Comparison of ENCODE assay signal across 11 cellular contexts in genomic region chrX:103730746-103731508, GRCh38. TPM values are rescaled to one million over a fixed set of nuclear protein-coding genes. Genes with fewer than 3 reads are reported as not detected.
DNase-seq lines count a peak whose midpoint lies in the region; ATAC-seq, FAIRE-seq and TF ChIP-seq lines count a peak whose summit lies in the region.
"Had no signal": no experiment of that assay in that cellular context is flagged by ENCODE, and none has a peak within 500 bp of the region (broad histone marks: within the 10 kb centered on the region; RNA-seq: fewer than 3 reads in every experiment).

No MANE protein-coding gene starts in this region.

- no peak for TF ChIP-seq EP300 in A549 (IDR thresholded peaks at IDR 0.05)

- no peak for TF ChIP-seq RAD21 in A549 (conservative IDR thresholded peaks at IDR 0.05 in 1 of 2, IDR thresholded peaks at IDR 0.05 in 1 of 2)

- H3K4me1 Mint-ChIP-seq in stimulated activated naive B cell treated with anti-CD40 and anti-IgM and Interleukin-4, amounts not matched to agents 10 μg/mL and 1 μg/mL and 100 μg/mL, for 72 hours: peaks cover 4 to 7% of the 10 kb centered on the region in 2 donors

- H3K4me1 ChIP-seq in A549: no peaks in the 10 kb centered on the region
- H3K4me1 ChIP-seq in HUES48 (ENCODE audit: control insufficient read depth, insufficient read depth, low read length): peaks cover 51% of the 10 kb centered on the region

- no peaks in the 10 kb centered on the region for H3K9me3 ChIP-seq in A549
- no peaks in the 10 kb centered on the region for H3K9me3 ChIP-seq in HUES48 (ENCODE audit: control insufficient read depth, insufficient read depth, low read length)

- H3K27me3 ChIP-seq in HUES48 (ENCODE audit: control insufficient read depth, insufficient read depth, low read length): peaks cover 19% of the 10 kb centered on the region; the same call in 1 of the 2 replicates

- no peak overlapping the region for H3K9ac ChIP-seq in HUES48 (ENCODE audit: low read depth, low read length)

- ATAC-seq in A549: no peak
- ATAC-seq in stimulated activated naive B cell treated with anti-CD40 and anti-IgM and Interleukin-4, amounts not matched to agents 10 μg/mL and 1 μg/mL and 100 μg/mL, for 72 hours (replicated peaks): no peak
- no peak for ATAC-seq in HG02610 (IDR thresholded peaks at IDR 0.05; ENCODE audit: unreplicated experiment)
- no peak for ATAC-seq in GM18873 (IDR thresholded peaks at IDR 0.05; ENCODE audit: low FRiP score, unreplicated experiment)

- H3K4me3 ChIP-seq in A549 (no peak overlapping the region), HUES48 (ENCODE audit: low read depth, low read length) (no peak overlapping the region; the same call in 1 of the 2 replicates), choroid plexus epithelial cell (ENCODE audit: low read depth, low read length) (no peak overlapping the region)

- H3K27ac ChIP-seq in A549 (no peak overlapping the region), HUES48 (ENCODE audit: low read depth, low read length) (peak overlapping the region; percentile 43)

- no peak overlapping the region for H3K27ac Mint-ChIP-seq in stimulated activated naive B cell treated with anti-CD40 and anti-IgM and Interleukin-4, amounts not matched to agents 10 μg/mL and 1 μg/mL and 100 μg/mL, for 72 hours

- CTCF ChIA-PET in A549 (lab: Yijun Ruan, JAX): interaction anchor here (0.6 to 1.0 kb wide), 2 partner anchors 9 to 19 kb away, joined by 3 to 4 read pairs; no protein-coding TSS in a partner anchor

- no peak overlapping the region for H3K4me3 Mint-ChIP-seq in stimulated activated naive B cell treated with anti-CD40 and anti-IgM and Interleukin-4, amounts not matched to agents 10 μg/mL and 1 μg/mL and 100 μg/mL, for 72 hours

- 57% methylated on average over 8 of the region's 8 CpGs for WGBS in A549 (ENCODE audit: missing lambda C conversion rate)

- POLR2A ChIA-PET in A549 (lab: Yijun Ruan, JAX): no interaction called here

- no peak for FAIRE-seq in A549 (lab: Jason Lieb, UNC)

- no peak for TF ChIP-seq CTCF in A549 (IDR thresholded peaks at IDR 0.05)
- TF ChIP-seq CTCF in choroid plexus epithelial cell (conservative IDR thresholded peaks at IDR 0.05; ENCODE audit: low read depth, low read length): no peak

- H3K36me3 ChIP-seq in HUES48 (ENCODE audit: control insufficient read depth, insufficient read depth, low read length): no peaks in the 10 kb centered on the region

- peaks cover 15 to 33% of the 10 kb centered on the region in 2 donors for H3K27me3 Mint-ChIP-seq in stimulated activated naive B cell treated with anti-CD40 and anti-IgM and Interleukin-4, amounts not matched to agents 10 μg/mL and 1 μg/mL and 100 μg/mL, for 72 hours

- H3K36me3 Mint-ChIP-seq in stimulated activated naive B cell treated with anti-CD40 and anti-IgM and Interleukin-4, amounts not matched to agents 10 μg/mL and 1 μg/mL and 100 μg/mL, for 72 hours: no peaks in the 10 kb centered on the region

- no peak for TF ChIP-seq POLR2A in A549 (IDR thresholded peaks at IDR 0.05; ENCODE audit: low read length)

- DNase-seq in A549 (ENCODE audit: low read depth in 1 of 2, low spot score in 1 of 2): no peak
- DNase-seq in choroid plexus epithelial cell (ENCODE audit: low read depth): peak; percentile 94
- peak; percentile 53 for DNase-seq in iPS-NIHi7 (ENCODE audit: extremely low spot score)
- no peak for DNase-seq in NCI-H2196 (lab: John Stamatoyannopoulos, UW; ENCODE audit: unreplicated experiment)
- DNase-seq in stimulated activated naive B cell treated with anti-CD40 and anti-IgM and Interleukin-4, amounts not matched to agents 10 μg/mL and 1 μg/mL and 100 μg/mL, for 72 hours: no peak
- DNase-seq: effector memory CD4-positive, alpha-beta T cell; NCI-H510A; stimulated activated CD4-positive, alpha-beta T cell treated with anti-CD3 and anti-CD28 coated beads, Interleukin-4, amount 100 ng/mL, for 24 hours had no signal

- H3K9me3 Mint-ChIP-seq in stimulated activated naive B cell treated with anti-CD40 and anti-IgM and Interleukin-4, amounts not matched to agents 10 μg/mL and 1 μg/mL and 100 μg/mL, for 72 hours: no peaks in the 10 kb centered on the region

- no peak overlapping the region for H3K4me2 ChIP-seq in A549

TF ChIP-seq in A549, 52 proteins besides CTCF, POLR2A, EP300 and RAD21:
- TF ChIP-seq NPAS2 (CRISPR knock-in tag; IDR thresholded peaks at IDR 0.05; ENCODE audit: borderline replicate concordance): no peak
- peak; percentile 40 for TF ChIP-seq MAFK (IDR thresholded peaks at IDR 0.05; ENCODE audit: partially characterized antibody)
- no peak for TF ChIP-seq CBX2 (IDR thresholded peaks at IDR 0.05; ENCODE audit: borderline replicate concordance, low read depth)

RNA-seq across cellular contexts. Expression of gene TMEM31, which starts 20.2 kb away (rescaled TPM):
- polyA plus RNA-seq in A549 (2011; rRNA removed): 0.10 and 0.19 TPM in 2 replicates
- 0.06 TPM in 1 of 2 replicates, not detected in the other for polyA plus RNA-seq in A549 (2012; cell fraction: cytosol; rRNA removed)
- polyA plus RNA-seq in A549 (2012; cell fraction: nucleus; rRNA removed): not detected in 2 replicates
- polyA plus RNA-seq in A549 (2017; fragmentation: RNase III; extraction: RNeasy Plus Mini Kit Qiagen cat#74134 plus additional on column Dnase treatment): not detected in 3 replicates
- polyA minus RNA-seq in A549 (2011; rRNA and poly(A)+ RNA removed): not detected in 2 replicates

RNA-seq across cellular contexts. Expression of gene MORF4L2, which starts 44.4 kb away (rescaled TPM):
- 572 and 582 TPM in 2 replicates for polyA plus RNA-seq in A549 (2011; rRNA removed)
- 203 and 213 TPM in 2 replicates for polyA plus RNA-seq in A549 (2012; cell fraction: cytosol; rRNA removed)
- polyA plus RNA-seq in A549 (2012; cell fraction: nucleus; rRNA removed): 126 and 251 TPM in 2 replicates
- 482 to 521 TPM (median 493 TPM) in 3 replicates for polyA plus RNA-seq in A549 (2017; fragmentation: RNase III; extraction: RNeasy Plus Mini Kit Qiagen cat#74134 plus additional on column Dnase treatment)
- polyA minus RNA-seq in A549 (2011; rRNA and poly(A)+ RNA removed): 155 and 169 TPM in 2 replicates

RNA-seq across cellular contexts. Expression of gene PLP1, which starts 45.7 kb away (rescaled TPM):
- polyA plus RNA-seq in A549 (2011; rRNA removed) (not detected in 2 replicates), A549 (2017; fragmentation: RNase III; extraction: RNeasy Plus Mini Kit Qiagen cat#74134 plus additional on column Dnase treatment) (not detected in 3 replicates)
- not detected in 2 replicates for polyA plus RNA-seq in A549 (2012; cell fraction: cytosol; rRNA removed)
- polyA plus RNA-seq in A549 (2012; cell fraction: nucleus; rRNA removed): not detected in 2 replicates
- polyA minus RNA-seq in A549 (2011; rRNA and poly(A)+ RNA removed): not detected in 2 replicates

Comparison
In these comparisons a context has a peak if more than half of its experiments do, and no peak if none do; other contexts are left out.
1. DNase-seq: peak in choroid plexus epithelial cell (single experiment) and iPS-NIHi7 (single experiment); none in A549 (0 of 2), NCI-H2196 (single experiment) and stimulated activated naive B cell treated with anti-CD40 and anti-IgM and Interleukin-4, amounts not matched to agents 10 μg/mL and 1 μg/mL and 100 μg/mL, for 72 hours (single experiment).